In the genomic region with DNA sequence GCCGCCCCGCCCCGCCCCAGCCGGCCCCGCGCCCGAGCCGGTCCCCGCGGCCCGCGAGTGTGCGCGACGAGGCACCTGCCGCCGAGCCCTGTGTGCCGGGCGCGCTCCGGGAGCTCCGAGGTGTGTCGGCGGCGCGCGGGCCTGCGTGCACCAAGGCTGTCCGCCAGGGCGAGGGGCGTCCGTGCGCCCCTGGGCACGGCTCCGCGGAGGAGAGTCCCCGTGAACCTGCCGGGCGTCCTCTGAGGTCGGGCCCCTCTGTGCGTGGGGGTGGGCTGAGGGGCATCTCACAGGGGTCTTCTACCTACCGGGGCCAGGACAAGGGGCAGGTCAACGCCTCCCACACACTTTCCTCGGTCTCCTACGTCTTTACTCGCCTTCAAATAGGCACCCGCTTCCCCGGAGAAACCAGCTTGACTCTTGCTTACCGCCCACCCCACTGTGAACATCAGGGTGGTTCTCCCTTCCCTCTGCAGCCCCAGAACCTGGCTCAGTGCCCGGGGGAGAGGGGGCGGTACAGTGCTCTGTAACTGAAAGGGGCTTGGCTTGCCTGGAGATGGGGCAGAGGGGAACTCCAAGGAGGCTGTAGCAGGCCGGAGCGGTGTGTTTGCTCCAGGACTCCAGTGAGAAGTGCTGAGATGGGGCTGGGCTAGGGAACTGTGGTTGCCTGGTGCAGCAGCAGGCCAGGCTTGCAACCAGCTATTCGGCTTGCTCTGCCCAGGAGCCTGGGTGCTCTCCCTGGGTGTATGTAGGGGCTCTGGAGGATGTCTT, we compare ENCODE assay signal across 8 cellular contexts. TPM values are rescaled to one million over a fixed set of nuclear protein-coding genes. Genes with fewer than 3 reads are reported as not detected.
DNase-seq lines count a peak whose midpoint lies in the region; ATAC-seq and TF ChIP-seq lines count a peak whose summit lies in the region.

Gene SAMD10, minus strand, starts transcription at position 94 of the 768 bp plus-strand sequence. CDS start 175 bp downstream, outside the sequence.

- no peaks in the 10 kb centered on the region for H3K9me3 ChIP-seq in mammary epithelial cell (replicated peaks; ENCODE audit: insufficient read depth, low read length)
- H3K9me3 ChIP-seq in liver (ENCODE audit: control insufficient read depth in 4 of 4, low read length in 3 of 4) = no peaks in the 10 kb centered on the region

- 12% methylated on average over 3 of the region's 54 CpGs for WGBS in mammary epithelial cell (ENCODE audit: low coverage, missing lambda C conversion rate)
- WGBS in liver = 6% methylated on average over 54 of the region's 54 CpGs

- in situ Hi-C loops in mammary epithelial cell (cut with MboI; ENCODE audit: low sequenced_read_pairs in 2 of 2) = loop anchor here in 1 of 2 donors (10.0 kb wide), 1 partner anchor 445 kb away; the partner anchor contains the start of gene PTK6

- CTCF ChIA-PET in mammary epithelial cell (lab: Charles Lee; ENCODE audit: low non-redundant PET) = interaction anchor here (0.8 to 1.2 kb wide), 2 partner anchors 59 to 326 kb away, joined by 5 to 7 read pairs; partner anchors contain the start of gene STMN3

- TF ChIP-seq CTCF in VCaP (conservative IDR thresholded peaks at IDR 0.05) (peak; percentile 38), mammary epithelial cell (conservative IDR thresholded peaks at IDR 0.05 in 1 of 2, IDR thresholded peaks at IDR 0.05 in 1 of 2; ENCODE audit: extremely low read depth in 1 of 2, insufficient read depth in 1 of 2, low read depth in 1 of 2, low read length in 2 of 2) (peak; percentile 5 to 19), liver (IDR thresholded peaks at IDR 0.05; ENCODE audit: low read depth, low read length, missing input control) (peak; percentile 15)

- no peaks in the 10 kb centered on the region for H4K20me1 ChIP-seq in mammary epithelial cell (ENCODE audit: insufficient read depth, low read length)

- peaks cover 36% of the 10 kb centered on the region for H3K79me2 ChIP-seq in mammary epithelial cell (ENCODE audit: insufficient read depth, low read length)

- H3K9ac ChIP-seq in mammary epithelial cell (ENCODE audit: insufficient read depth, low read length) = no peak within 1 kb of the TSS
- peak within 1 kb of the TSS in 1 of 2 donors; percentile 36 for H3K9ac ChIP-seq in liver (ENCODE audit: low read depth in 1 of 2, low read length in 2 of 2)

- H3K27ac ChIP-seq in VCaP (peak within 1 kb of the TSS; percentile 100), mammary epithelial cell (ENCODE audit: insufficient read depth, low read depth, low read length) (peak within 1 kb of the TSS; percentile 73), liver (ENCODE audit: low read depth in 1 of 2, low read length in 2 of 2) (peak within 1 kb of the TSS; percentile 60 to 79)

- intact Hi-C loops in mammary epithelial cell (cut with micrococcal nuclease) = loop anchor here (1.0 to 2.0 kb wide), 3 partner anchors 59 to 141 kb away; partner anchors contain the start of gene TCEA2

- peak within 1 kb of the TSS; percentile 98 for H2AFZ ChIP-seq in mammary epithelial cell (ENCODE audit: low read depth, low read length)

- peak within 1 kb of the TSS; percentile 95 for H3K4me2 ChIP-seq in mammary epithelial cell (ENCODE audit: insufficient read depth, low read depth, low read length)

- H3K36me3 ChIP-seq in mammary epithelial cell (ENCODE audit: insufficient read depth, low read length) (no peaks in the 10 kb centered on the region), liver (ENCODE audit: control insufficient read depth in 4 of 4, insufficient read depth in 3 of 4, low read depth in 1 of 4, low read length in 3 of 4) (peaks cover 2 to 9% (median 5%) of the 10 kb centered on the region in 4 donors)

- no peaks in the 10 kb centered on the region for H3K27me3 ChIP-seq in mammary epithelial cell (ENCODE audit: insufficient read depth, low read length)
- H3K27me3 ChIP-seq in liver (ENCODE audit: control insufficient read depth in 4 of 4, insufficient read depth in 4 of 4, low read length in 3 of 4) = no peaks in the 10 kb centered on the region

- BruUV-seq in mammary epithelial cell (replicated peaks; lab: Mats Ljungman, UMichigan) = no TSS peak

- H3K4me1 ChIP-seq in mammary epithelial cell (ENCODE audit: insufficient read depth, low read length) = peaks cover 38% of the 10 kb centered on the region
- peaks cover 12 to 48% (median 29%) of the 10 kb centered on the region in 4 donors for H3K4me1 ChIP-seq in liver (ENCODE audit: control insufficient read depth in 4 of 4, insufficient read depth in 4 of 4, low read length in 3 of 4)

- H3K4me3 ChIP-seq in mammary epithelial cell (replicated peaks in 1 of 3; ENCODE audit: insufficient read depth in 1 of 3, low read depth in 2 of 3, low read length in 3 of 3) (peak within 1 kb of the TSS; percentile 57 to 94 (median 71)), liver (ENCODE audit: low read depth in 1 of 3, low read length in 3 of 3) (peak within 1 kb of the TSS; percentile 30 to 96 (median 66))

- TF ChIP-seq RAD21 in liver (IDR thresholded peaks at IDR 0.05) = no peak

- ATAC-seq in GM21723 (IDR thresholded peaks at IDR 0.05; ENCODE audit: unreplicated experiment) = peak; percentile 37
- no peak for ATAC-seq in GM21526 (IDR thresholded peaks at IDR 0.05; ENCODE audit: low FRiP score, unreplicated experiment)

- dilution Hi-C loops in mammary epithelial cell (cut with HindIII; ENCODE audit: low sequenced_read_pairs) = loop anchor here (5.0 kb wide), 1 partner anchor 37 kb away; no protein-coding TSS in a partner anchor

- DNase-seq in COLO668 (lab: John Stamatoyannopoulos, UW; ENCODE audit: unreplicated experiment) (peak; percentile 90), NCI-H128 (lab: John Stamatoyannopoulos, UW; ENCODE audit: unreplicated experiment) (peak; percentile 57), mammary epithelial cell (no peak)
- peak in 2 of 3 donors; percentile 77 to 83 for DNase-seq in stimulated activated CD4-positive, alpha-beta T cell treated with anti-CD3 and anti-CD28 coated beads, TNF-alpha, amount 100 ng/mL, for 48 hours (ENCODE audit: low read depth in 3 of 3)

TF ChIP-seq in liver, 16 proteins besides CTCF, POLR2A, EP300 and RAD21:
- no peak for TF ChIP-seq FOXA2 (IDR thresholded peaks at IDR 0.05)
- TF ChIP-seq ZBTB33 (IDR thresholded peaks at IDR 0.05) = no peak
- TF ChIP-seq, protein P1, sequence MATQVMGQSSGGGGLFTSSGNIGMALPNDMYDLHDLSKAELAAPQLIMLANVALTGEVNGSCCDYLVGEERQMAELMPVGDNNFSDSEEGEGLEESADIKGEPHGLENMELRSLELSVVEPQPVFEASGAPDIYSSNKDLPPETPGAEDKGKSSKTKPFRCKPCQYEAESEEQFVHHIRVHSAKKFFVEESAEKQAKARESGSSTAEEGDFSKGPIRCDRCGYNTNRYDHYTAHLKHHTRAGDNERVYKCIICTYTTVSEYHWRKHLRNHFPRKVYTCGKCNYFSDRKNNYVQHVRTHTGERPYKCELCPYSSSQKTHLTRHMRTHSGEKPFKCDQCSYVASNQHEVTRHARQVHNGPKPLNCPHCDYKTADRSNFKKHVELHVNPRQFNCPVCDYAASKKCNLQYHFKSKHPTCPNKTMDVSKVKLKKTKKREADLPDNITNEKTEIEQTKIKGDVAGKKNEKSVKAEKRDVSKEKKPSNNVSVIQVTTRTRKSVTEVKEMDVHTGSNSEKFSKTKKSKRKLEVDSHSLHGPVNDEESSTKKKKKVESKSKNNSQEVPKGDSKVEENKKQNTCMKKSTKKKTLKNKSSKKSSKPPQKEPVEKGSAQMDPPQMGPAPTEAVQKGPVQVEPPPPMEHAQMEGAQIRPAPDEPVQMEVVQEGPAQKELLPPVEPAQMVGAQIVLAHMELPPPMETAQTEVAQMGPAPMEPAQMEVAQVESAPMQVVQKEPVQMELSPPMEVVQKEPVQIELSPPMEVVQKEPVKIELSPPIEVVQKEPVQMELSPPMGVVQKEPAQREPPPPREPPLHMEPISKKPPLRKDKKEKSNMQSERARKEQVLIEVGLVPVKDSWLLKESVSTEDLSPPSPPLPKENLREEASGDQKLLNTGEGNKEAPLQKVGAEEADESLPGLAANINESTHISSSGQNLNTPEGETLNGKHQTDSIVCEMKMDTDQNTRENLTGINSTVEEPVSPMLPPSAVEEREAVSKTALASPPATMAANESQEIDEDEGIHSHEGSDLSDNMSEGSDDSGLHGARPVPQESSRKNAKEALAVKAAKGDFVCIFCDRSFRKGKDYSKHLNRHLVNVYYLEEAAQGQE (IDR thresholded peaks at IDR 0.05) = no peak
- TF ChIP-seq MAX (IDR thresholded peaks at IDR 0.05) = no peak
- TF ChIP-seq TAF1 (conservative IDR thresholded peaks at IDR 0.05) = no peak
- TF ChIP-seq RXRA (IDR thresholded peaks at IDR 0.05) = no peak
- no peak for TF ChIP-seq SP1 (IDR thresholded peaks at IDR 0.05)
- no peak for TF ChIP-seq HNF4A (conservative IDR thresholded peaks at IDR 0.05)
- TF ChIP-seq YY1 (IDR thresholded peaks at IDR 0.05) = no peak
- no peak for TF ChIP-seq EGR1 (IDR thresholded peaks at IDR 0.05; ENCODE audit: low read depth in 2 of 2)
- TF ChIP-seq, protein P2, sequence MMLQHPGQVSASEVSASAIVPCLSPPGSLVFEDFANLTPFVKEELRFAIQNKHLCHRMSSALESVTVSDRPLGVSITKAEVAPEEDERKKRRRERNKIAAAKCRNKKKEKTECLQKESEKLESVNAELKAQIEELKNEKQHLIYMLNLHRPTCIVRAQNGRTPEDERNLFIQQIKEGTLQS (IDR thresholded peaks at IDR 0.05) = no peak
- no peak for TF ChIP-seq FOXA1 (IDR thresholded peaks at IDR 0.05)
- TF ChIP-seq HNF4G (IDR thresholded peaks at IDR 0.05) = no peak
- no peak for TF ChIP-seq NR2F2 (IDR thresholded peaks at IDR 0.05)
TF ChIP-seq in liver: peak in this region for 0.

RNA-seq across cellular contexts. Expression of gene SAMD10, which starts in this region (rescaled TPM):
- total RNA-seq in mammary epithelial cell (1 to 10 TPM; 1.5 to 3.5 TPM), liver (1 to 10 TPM; 1.4 to 2.8 TPM)
- polyA plus RNA-seq in mammary epithelial cell (0.83 TPM), liver (1 to 10 TPM in 1 of 2 donors, under 1 TPM in 1; 0.74 to 3.4 TPM)
- polyA minus RNA-seq in mammary epithelial cell = 0.67 TPM
